ENCODE assay signal across 22 cellular contexts in the genomic region with DNA sequence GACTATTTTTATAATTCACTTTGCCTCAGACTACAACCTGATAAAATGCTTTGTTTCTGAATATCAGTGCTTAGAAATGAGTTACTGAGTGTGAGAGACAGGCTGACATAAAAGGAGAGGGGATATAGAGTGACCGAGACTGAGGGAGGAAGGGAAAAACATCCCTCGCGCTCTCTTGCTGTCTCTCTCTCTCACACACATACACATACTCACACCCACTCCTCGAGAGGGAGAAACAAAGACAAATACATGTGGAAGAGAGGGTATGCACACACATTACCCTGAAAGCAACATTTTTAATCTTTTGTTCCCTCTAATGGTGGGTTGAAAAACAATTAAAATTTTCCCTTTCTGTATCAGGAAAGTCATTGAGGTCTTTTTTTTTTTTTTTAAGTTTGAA. TPM values are rescaled to one million over a fixed set of nuclear protein-coding genes. Genes with fewer than 3 reads are reported as not detected.
DNase-seq lines count a peak whose midpoint lies in the region; ATAC-seq and TF ChIP-seq lines count a peak whose summit lies in the region.
"Had no signal": no experiment of that assay in that cellular context is flagged by ENCODE, and none has a peak within 500 bp of the region (broad histone marks: within the 10 kb centered on the region; RNA-seq: fewer than 3 reads in every experiment).

No MANE protein-coding gene starts in this region.

- H3K27me3 Mint-ChIP-seq in WTC11 (ENCODE audit: low read depth) (no peaks in the 10 kb centered on the region), glutamatergic neuron (ENCODE audit: unreplicated experiment) (no peaks in the 10 kb centered on the region)
- H3K27me3 Mint-ChIP-seq: activated CD8-positive, alpha-beta T cell treated with anti-CD3 and anti-CD28 coated beads for 36 hours; IgD-negative memory B cell had no signal

- H3K4me1 ChIP-seq in left ventricle myocardium inferior = peaks cover 76% of the 10 kb centered on the region

- H3K4me1 Mint-ChIP-seq in WTC11 = peaks cover 48% of the 10 kb centered on the region
- peaks cover 39% of the 10 kb centered on the region for H3K4me1 Mint-ChIP-seq in glutamatergic neuron (ENCODE audit: low read depth, unreplicated experiment)

- DNase-seq in left ventricle myocardium inferior (no peak), left cardiac atrium (no peak), WTC11 (ENCODE audit: low spot score) (no peak), glutamatergic neuron (no peak), hepatic stellate cell (ENCODE audit: low spot score) (no peak), cerebellum (ENCODE audit: low spot score) (no peak)
- DNase-seq in activated CD4-positive, alpha-beta T cell treated with anti-CD3 and anti-CD28 coated beads for 4 hours = no peak
- DNase-seq: activated CD4-positive, CD25-positive, alpha-beta regulatory T cell; activated CD8-positive, alpha-beta T cell treated with anti-CD3 and anti-CD28 coated beads for 36 hours; activated naive CD4-positive, alpha-beta T cell treated with Interleukin-2 at 50 U/mL for 16 hours; activated T-cell treated with anti-CD3 and anti-CD28 coated beads, Interleukin-2, amount 50 U/mL, for 1 hour; amygdala; cerebellar nuclear complex; heart left ventricle; NCI-H146; NCI-H510A; ovary; right cardiac atrium; T-helper 9 cell had no signal

- TF ChIP-seq CTCF in left ventricle myocardium inferior (IDR thresholded peaks at IDR 0.05; ENCODE audit: borderline replicate concordance) = no peak
- no peak for TF ChIP-seq CTCF in WTC11 (IDR thresholded peaks at IDR 0.05)
- no peak for TF ChIP-seq CTCF in glutamatergic neuron (IDR thresholded peaks at IDR 0.05; ENCODE audit: partially characterized antibody, unreplicated experiment)

- H3K27me3 ChIP-seq in left ventricle myocardium inferior (ENCODE audit: low read depth) = no peaks in the 10 kb centered on the region
- H3K27me3 ChIP-seq: heart left ventricle, ovary had no signal

- CTCF ChIA-PET in WTC11 (lab: Charles Lee) = no interaction called here

- intact Hi-C loops in left ventricle myocardium inferior (cut with micrococcal nuclease) (no loop called here), left cardiac atrium (cut with DNase I) (no loop called here)

- no peaks in the 10 kb centered on the region for H3K36me3 ChIP-seq in left ventricle myocardium inferior
- H3K36me3 ChIP-seq: heart left ventricle, ovary had no signal

- H3K4me3 ChIP-seq in left ventricle myocardium inferior = no peak overlapping the region
- H3K4me3 ChIP-seq: heart left ventricle, lung, ovary had no signal

- peaks cover 2% of the 10 kb centered on the region; the same call in 1 of the 2 replicates for H3K36me3 Mint-ChIP-seq in WTC11
- H3K36me3 Mint-ChIP-seq in glutamatergic neuron (ENCODE audit: unreplicated experiment) = peaks cover 1% of the 10 kb centered on the region

- H3K27ac ChIP-seq in left ventricle myocardium inferior (replicated peaks) = peak overlapping the region; percentile 9
- H3K27ac ChIP-seq: heart left ventricle, ovary had no signal

- no peak overlapping the region for H3K4me3 Mint-ChIP-seq in WTC11
- no peak overlapping the region for H3K4me3 Mint-ChIP-seq in glutamatergic neuron (ENCODE audit: unreplicated experiment)
- H3K4me3 Mint-ChIP-seq: activated CD8-positive, alpha-beta T cell treated with anti-CD3 and anti-CD28 coated beads for 36 hours; IgD-negative memory B cell had no signal

- H3K9me3 Mint-ChIP-seq in WTC11 (peaks cover 9% of the 10 kb centered on the region; the same call in 1 of the 2 replicates), glutamatergic neuron (ENCODE audit: unreplicated experiment) (peaks cover under 1% of the 10 kb centered on the region)
- H3K9me3 Mint-ChIP-seq: IgD-negative memory B cell had no signal

- H3K9me3 ChIP-seq in left ventricle myocardium inferior (replicated peaks) = peaks cover under 1% of the 10 kb centered on the region
- H3K9me3 ChIP-seq: ovary had no signal

- H3K27ac Mint-ChIP-seq in WTC11 = peak overlapping the region; percentile 16
- H3K27ac Mint-ChIP-seq in glutamatergic neuron (ENCODE audit: unreplicated experiment) = peak overlapping the region; percentile 76
- H3K27ac Mint-ChIP-seq: activated CD8-positive, alpha-beta T cell treated with anti-CD3 and anti-CD28 coated beads for 36 hours had no signal

- POLR2A ChIA-PET in WTC11 (lab: Charles Lee) = no interaction called here

- ATAC-seq in left cardiac atrium = no peak
- ATAC-seq in WTC11 = peak; percentile 53
- ATAC-seq in HG02588 (IDR thresholded peaks at IDR 0.05; ENCODE audit: unreplicated experiment) = no peak
- ATAC-seq: activated CD8-positive, alpha-beta T cell treated with anti-CD3 and anti-CD28 coated beads for 36 hours had no signal

TF ChIP-seq in WTC11, 78 proteins besides CTCF, POLR2A, EP300 and RAD21 (continues in another document):
- TF ChIP-seq, protein P1, sequence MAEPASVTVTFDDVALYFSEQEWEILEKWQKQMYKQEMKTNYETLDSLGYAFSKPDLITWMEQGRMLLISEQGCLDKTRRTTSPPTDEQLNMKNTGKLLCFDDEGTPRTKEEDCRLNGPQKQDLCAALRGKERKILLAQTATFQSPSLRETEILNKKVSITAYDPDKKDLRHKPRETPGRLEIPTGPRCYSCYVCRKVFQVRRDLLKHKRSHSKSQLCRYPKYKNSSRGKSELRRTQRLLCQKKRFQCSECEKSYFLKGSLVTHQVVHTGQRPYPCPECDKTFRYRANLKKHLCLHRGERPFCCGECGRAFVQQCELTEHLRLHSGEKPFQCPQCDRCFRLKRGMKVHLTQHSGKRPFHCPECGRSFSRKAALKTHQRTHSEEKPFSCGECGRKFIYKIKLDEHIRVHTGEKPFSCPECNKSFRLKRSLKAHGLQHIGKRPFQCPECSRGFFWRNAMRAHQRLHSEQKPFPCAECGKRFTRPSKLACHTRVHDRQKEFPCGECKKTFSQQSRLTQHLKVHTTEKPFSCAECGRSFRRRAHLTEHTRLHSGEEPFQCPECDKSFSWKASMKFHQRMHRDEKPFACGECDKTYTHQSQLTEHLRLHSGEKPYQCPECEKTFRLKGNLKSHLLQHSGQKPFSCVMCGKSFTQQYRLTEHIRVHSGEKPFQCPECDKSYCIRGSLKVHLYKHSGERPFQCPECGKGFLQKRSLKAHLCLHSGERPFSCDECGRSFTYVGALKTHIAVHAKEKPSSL (CRISPR knock-in tag; conservative IDR thresholded peaks at IDR 0.05) = no peak
- TF ChIP-seq, protein P2, sequence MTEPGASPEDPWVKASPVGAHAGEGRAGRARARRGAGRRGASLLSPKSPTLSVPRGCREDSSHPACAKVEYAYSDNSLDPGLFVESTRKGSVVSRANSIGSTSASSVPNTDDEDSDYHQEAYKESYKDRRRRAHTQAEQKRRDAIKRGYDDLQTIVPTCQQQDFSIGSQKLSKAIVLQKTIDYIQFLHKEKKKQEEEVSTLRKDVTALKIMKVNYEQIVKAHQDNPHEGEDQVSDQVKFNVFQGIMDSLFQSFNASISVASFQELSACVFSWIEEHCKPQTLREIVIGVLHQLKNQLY (CRISPR knock-in tag; IDR thresholded peaks at IDR 0.05) = no peak
- TF ChIP-seq, protein P3, sequence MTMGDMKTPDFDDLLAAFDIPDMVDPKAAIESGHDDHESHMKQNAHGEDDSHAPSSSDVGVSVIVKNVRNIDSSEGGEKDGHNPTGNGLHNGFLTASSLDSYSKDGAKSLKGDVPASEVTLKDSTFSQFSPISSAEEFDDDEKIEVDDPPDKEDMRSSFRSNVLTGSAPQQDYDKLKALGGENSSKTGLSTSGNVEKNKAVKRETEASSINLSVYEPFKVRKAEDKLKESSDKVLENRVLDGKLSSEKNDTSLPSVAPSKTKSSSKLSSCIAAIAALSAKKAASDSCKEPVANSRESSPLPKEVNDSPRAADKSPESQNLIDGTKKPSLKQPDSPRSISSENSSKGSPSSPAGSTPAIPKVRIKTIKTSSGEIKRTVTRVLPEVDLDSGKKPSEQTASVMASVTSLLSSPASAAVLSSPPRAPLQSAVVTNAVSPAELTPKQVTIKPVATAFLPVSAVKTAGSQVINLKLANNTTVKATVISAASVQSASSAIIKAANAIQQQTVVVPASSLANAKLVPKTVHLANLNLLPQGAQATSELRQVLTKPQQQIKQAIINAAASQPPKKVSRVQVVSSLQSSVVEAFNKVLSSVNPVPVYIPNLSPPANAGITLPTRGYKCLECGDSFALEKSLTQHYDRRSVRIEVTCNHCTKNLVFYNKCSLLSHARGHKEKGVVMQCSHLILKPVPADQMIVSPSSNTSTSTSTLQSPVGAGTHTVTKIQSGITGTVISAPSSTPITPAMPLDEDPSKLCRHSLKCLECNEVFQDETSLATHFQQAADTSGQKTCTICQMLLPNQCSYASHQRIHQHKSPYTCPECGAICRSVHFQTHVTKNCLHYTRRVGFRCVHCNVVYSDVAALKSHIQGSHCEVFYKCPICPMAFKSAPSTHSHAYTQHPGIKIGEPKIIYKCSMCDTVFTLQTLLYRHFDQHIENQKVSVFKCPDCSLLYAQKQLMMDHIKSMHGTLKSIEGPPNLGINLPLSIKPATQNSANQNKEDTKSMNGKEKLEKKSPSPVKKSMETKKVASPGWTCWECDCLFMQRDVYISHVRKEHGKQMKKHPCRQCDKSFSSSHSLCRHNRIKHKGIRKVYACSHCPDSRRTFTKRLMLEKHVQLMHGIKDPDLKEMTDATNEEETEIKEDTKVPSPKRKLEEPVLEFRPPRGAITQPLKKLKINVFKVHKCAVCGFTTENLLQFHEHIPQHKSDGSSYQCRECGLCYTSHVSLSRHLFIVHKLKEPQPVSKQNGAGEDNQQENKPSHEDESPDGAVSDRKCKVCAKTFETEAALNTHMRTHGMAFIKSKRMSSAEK (CRISPR knock-in tag; IDR thresholded peaks at IDR 0.05; ENCODE audit: borderline replicate concordance) = no peak
- TF ChIP-seq, protein P4, sequence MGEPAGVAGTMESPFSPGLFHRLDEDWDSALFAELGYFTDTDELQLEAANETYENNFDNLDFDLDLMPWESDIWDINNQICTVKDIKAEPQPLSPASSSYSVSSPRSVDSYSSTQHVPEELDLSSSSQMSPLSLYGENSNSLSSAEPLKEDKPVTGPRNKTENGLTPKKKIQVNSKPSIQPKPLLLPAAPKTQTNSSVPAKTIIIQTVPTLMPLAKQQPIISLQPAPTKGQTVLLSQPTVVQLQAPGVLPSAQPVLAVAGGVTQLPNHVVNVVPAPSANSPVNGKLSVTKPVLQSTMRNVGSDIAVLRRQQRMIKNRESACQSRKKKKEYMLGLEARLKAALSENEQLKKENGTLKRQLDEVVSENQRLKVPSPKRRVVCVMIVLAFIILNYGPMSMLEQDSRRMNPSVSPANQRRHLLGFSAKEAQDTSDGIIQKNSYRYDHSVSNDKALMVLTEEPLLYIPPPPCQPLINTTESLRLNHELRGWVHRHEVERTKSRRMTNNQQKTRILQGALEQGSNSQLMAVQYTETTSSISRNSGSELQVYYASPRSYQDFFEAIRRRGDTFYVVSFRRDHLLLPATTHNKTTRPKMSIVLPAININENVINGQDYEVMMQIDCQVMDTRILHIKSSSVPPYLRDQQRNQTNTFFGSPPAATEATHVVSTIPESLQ (CRISPR knock-in tag; IDR thresholded peaks at IDR 0.05) = no peak
- no peak for TF ChIP-seq FOXK1 (CRISPR knock-in tag; IDR thresholded peaks at IDR 0.05)
- no peak for TF ChIP-seq IRF2 (CRISPR knock-in tag; IDR thresholded peaks at IDR 0.05; ENCODE audit: borderline replicate concordance, low read depth)
- no peak for TF ChIP-seq ZNF317 (CRISPR knock-in tag; IDR thresholded peaks at IDR 0.05; ENCODE audit: borderline replicate concordance, low read depth)

RNA-seq across cellular contexts. Expression of a gene that starts 45.2 kb away (rescaled TPM):
- 18.2 TPM for total RNA-seq in left ventricle myocardium inferior
- total RNA-seq in left cardiac atrium = 10 to 100 TPM; 21.3 to 30.7 TPM
- total RNA-seq in WTC11 (2021) = 23.7 to 26.7 TPM (median 26.1 TPM) in 3 replicates
- total RNA-seq in glutamatergic neuron (ENCODE audit: unreplicated experiment) = 26.7 TPM
- total RNA-seq in cerebellum = 78.7 TPM
